ENCODE assay signal across 7 cellular contexts in genomic region chr5:28928327-28928790, GRCh38.
DNase-seq lines count a peak whose midpoint lies in the region; ATAC-seq, FAIRE-seq and TF ChIP-seq lines count a peak whose summit lies in the region.
"Not testable (repeated sequence)": the region's sequence is repeated elsewhere in the genome, so short reads cannot be mapped to it uniquely, and the experiment has no call there.

No MANE protein-coding gene starts in this region.

- intact Hi-C loops in K562 (cut with micrococcal nuclease); kidney (cut with DNase I); lower lobe of right lung (cut with DNase I): not testable (repeated sequence)

- TF ChIP-seq POLR2A in K562 (conservative IDR thresholded peaks at IDR 0.05), result not testable (repeated sequence)

- not testable (repeated sequence) for H4K8ac ChIP-seq in neuronal stem cell (ENCODE audit: low read depth, low read length)

- POLR2A ChIA-PET in K562 (lab: Yijun Ruan, JAX), result not testable (repeated sequence)

- not testable (repeated sequence) for H3K4me3 ChIP-seq in RWPE2 (ENCODE audit: severe bottlenecking); K562; kidney (ENCODE audit: low read length in 2 of 2); lower lobe of right lung; neuronal stem cell (ENCODE audit: low read length in 2 of 2)

- H3K27me3 ChIP-seq in RWPE2 (ENCODE audit: insufficient read depth, poor library complexity, severe bottlenecking); K562 (ENCODE audit: control insufficient read depth in 2 of 2, insufficient read depth in 2 of 2, low read length in 2 of 2); lower lobe of right lung (ENCODE audit: low read depth); neuronal stem cell (ENCODE audit: control insufficient read depth in 3 of 3, insufficient read depth in 3 of 3, low read depth in 1 of 3, low read length in 3 of 3): not testable (repeated sequence)

- H2BK120ac ChIP-seq in neuronal stem cell (ENCODE audit: low read depth, low read length), result not testable (repeated sequence)

- H2BK15ac ChIP-seq in neuronal stem cell (ENCODE audit: low read length), result not testable (repeated sequence)

- H2BK12ac ChIP-seq in neuronal stem cell (ENCODE audit: low read length), result not testable (repeated sequence)

- not testable (repeated sequence) for TF ChIP-seq RAD21 in K562 (CRISPR knock-in tag; conservative IDR thresholded peaks at IDR 0.05 in 1 of 2, IDR thresholded peaks at IDR 0.05 in 1 of 2)

- H3K79me2 ChIP-seq in K562 (ENCODE audit: control insufficient read depth, insufficient read depth, low read length), result not testable (repeated sequence)

- in situ Hi-C loops in K562 (cut with MboI), result not testable (repeated sequence)

- not testable (repeated sequence) for H3K18ac ChIP-seq in neuronal stem cell (ENCODE audit: low read length)

- FAIRE-seq in HTR-8/SVneo (lab: Jason Lieb, UNC), result peak; percentile 16
- FAIRE-seq in K562 (lab: Jason Lieb, UNC); kidney (lab: Jason Lieb, UNC): not testable (repeated sequence)
- FAIRE-seq in urothelium cell line (lab: Jason Lieb, UNC), result peak; percentile 50

- H2AFZ ChIP-seq in K562 (ENCODE audit: low read depth, low read length); neuronal stem cell (ENCODE audit: low read length): not testable (repeated sequence)

- not testable (repeated sequence) for H4K20me1 ChIP-seq in K562 (replicated peaks; ENCODE audit: control insufficient read depth, insufficient read depth, low read length)

- not testable (repeated sequence) for H3K4me2 ChIP-seq in K562 (ENCODE audit: insufficient read depth, low read length); neuronal stem cell (ENCODE audit: insufficient read depth, low read length, poor library complexity, severe bottlenecking)

- not testable (repeated sequence) for H3K23ac ChIP-seq in neuronal stem cell (ENCODE audit: low read depth, low read length, poor library complexity)

- H3K9ac ChIP-seq in K562 (ENCODE audit: insufficient read depth in 1 of 2, low read depth in 2 of 2, low read length in 2 of 2); kidney (ENCODE audit: low read length in 2 of 2); neuronal stem cell (ENCODE audit: low read depth, low read length, poor library complexity): not testable (repeated sequence)

- H3K9me3 ChIP-seq in RWPE2 (ENCODE audit: severe bottlenecking); K562 (replicated peaks; ENCODE audit: control insufficient read depth, insufficient read depth, low read depth, low read length); kidney (ENCODE audit: control insufficient read depth in 1 of 2, low read length in 2 of 2); lower lobe of right lung; neuronal stem cell (replicated peaks in 1 of 2; ENCODE audit: control insufficient read depth in 2 of 2, insufficient read depth in 1 of 2, low read depth in 1 of 2, low read length in 2 of 2): not testable (repeated sequence)

- not testable (repeated sequence) for ATAC-seq in RWPE2 (ENCODE audit: low read depth); K562; lower lobe of right lung

- peak overlapping the region; percentile 56 for H3K14ac ChIP-seq in neuronal stem cell (ENCODE audit: low read length)

- CTCF ChIA-PET in K562 (lab: Yijun Ruan, JAX; ENCODE audit: low intra/inter-chr PET ratio), result not testable (repeated sequence)

- H2BK5ac ChIP-seq in neuronal stem cell (ENCODE audit: low read length), result not testable (repeated sequence)

- TF ChIP-seq CTCF in RWPE2 (IDR thresholded peaks at IDR 0.05; ENCODE audit: poor library complexity, severe bottlenecking); K562 (IDR thresholded peaks at IDR 0.05 in 2 of 3, conservative IDR thresholded peaks at IDR 0.05 in 1 of 3; ENCODE audit: insufficient read depth in 2 of 3, low read depth in 1 of 3, low read length in 3 of 3); kidney (IDR thresholded peaks at IDR 0.05; ENCODE audit: borderline replicate concordance, extremely low read depth, insufficient read depth); lower lobe of right lung (IDR thresholded peaks at IDR 0.05): not testable (repeated sequence)

- not testable (repeated sequence) for H3K36me3 ChIP-seq in RWPE2 (ENCODE audit: low read depth); K562 (ENCODE audit: control insufficient read depth, insufficient read depth, low read length); kidney (ENCODE audit: control insufficient read depth in 1 of 2, insufficient read depth in 2 of 2, low read length in 2 of 2); lower lobe of right lung; neuronal stem cell (replicated peaks in 1 of 2; ENCODE audit: control insufficient read depth in 2 of 2, insufficient read depth in 2 of 2, low read length in 2 of 2)

- not testable (repeated sequence) for BruUV-seq in K562 (replicated peaks; lab: Mats Ljungman, UMichigan)

- not testable (repeated sequence) for DNase-seq in HTR-8/SVneo (ENCODE audit: insufficient read length, low spot score); K562 (ENCODE audit: extremely low read depth in 1 of 4, low spot score in 3 of 4); neuronal stem cell (ENCODE audit: low spot score); urothelium cell line (ENCODE audit: low spot score)
- DNase-seq in RWPE2 (ENCODE audit: low spot score), result peak; percentile 60
- DNase-seq in kidney, result peak; percentile 31
- peak; percentile 30 for DNase-seq in lower lobe of right lung

- H3K27ac ChIP-seq in RWPE2 (ENCODE audit: poor library complexity, severe bottlenecking); K562 (ENCODE audit: extremely low read depth, low read depth, low read length); kidney (ENCODE audit: low read depth in 2 of 2, low read length in 2 of 2); lower lobe of right lung; neuronal stem cell (replicated peaks; ENCODE audit: low read length): not testable (repeated sequence)

- WGBS in K562 (ENCODE audit: insufficient coverage, low coverage, missing lambda C conversion rate), result 60% methylated on average over 17 of the region's 23 CpGs
- WGBS in neuronal stem cell (ENCODE audit: extremely low coverage in 2 of 2, insufficient read length in 2 of 2, insufficient replicate concordance in 1 of 2), 2 donors, result no CpG with 5 or more reads among the region's 23 CpGs

- not testable (repeated sequence) for H3K79me1 ChIP-seq in neuronal stem cell (ENCODE audit: low read depth, low read length)

- H4K91ac ChIP-seq in neuronal stem cell (ENCODE audit: low read depth, low read length, poor library complexity), result not testable (repeated sequence)

- not testable (repeated sequence) for H2AK5ac ChIP-seq in neuronal stem cell (ENCODE audit: low read depth, low read length)

- H3K4ac ChIP-seq in neuronal stem cell (ENCODE audit: low read length), result not testable (repeated sequence)

- not testable (repeated sequence) for H3K4me1 ChIP-seq in RWPE2 (ENCODE audit: insufficient read depth, poor library complexity, severe bottlenecking); K562 (replicated peaks in 1 of 2; ENCODE audit: control insufficient read depth in 2 of 2, insufficient read depth in 2 of 2, low read length in 2 of 2); kidney (ENCODE audit: control insufficient read depth in 1 of 2, insufficient read depth in 1 of 2, low read depth in 1 of 2, low read length in 2 of 2); lower lobe of right lung; neuronal stem cell (ENCODE audit: control insufficient read depth in 2 of 2, insufficient read depth in 1 of 2, low read depth in 1 of 2, low read length in 2 of 2)

- TF ChIP-seq EP300 in K562 (IDR thresholded peaks at IDR 0.05; ENCODE audit: low read length), result not testable (repeated sequence)

- H3K9me1 ChIP-seq in K562 (ENCODE audit: control insufficient read depth, insufficient read depth, low read length), result not testable (repeated sequence)

TF ChIP-seq in K562, 482 proteins besides CTCF, POLR2A, EP300 and RAD21:
- TF ChIP-seq RBM22 (IDR thresholded peaks at IDR 0.05; ENCODE audit: low read depth, low read length, poor library complexity, severe bottlenecking), result peak; percentile 21
